12 cellular contexts compared by ENCODE assay signal in genomic region chr3:125231895-125232294, GRCh38. TPM values are rescaled to one million over a fixed set of nuclear protein-coding genes. Genes with fewer than 3 reads are reported as not detected.
DNase-seq lines count a peak whose midpoint lies in the region; ATAC-seq and TF ChIP-seq lines count a peak whose summit lies in the region.
"Had no signal": no experiment of that assay in that cellular context is flagged by ENCODE, and none has a peak within 500 bp of the region (broad histone marks: within the 10 kb centered on the region; RNA-seq: fewer than 3 reads in every experiment).

No MANE protein-coding gene starts in this region.

- no peak overlapping the region for H3K4me3 Mint-ChIP-seq in activated CD8-positive, alpha-beta T cell treated with anti-CD3 and anti-CD28 coated beads for 36 hours
- H3K4me3 Mint-ChIP-seq in activated CD8-positive, alpha-beta T cell treated with anti-CD3 and anti-CD28 coated beads, Interleukin-2, amount 10 ng/mL, durations not matched to agents 7 days and 5 days = no peak overlapping the region
- no peak overlapping the region for H3K4me3 Mint-ChIP-seq in stimulated activated naive CD8-positive, alpha-beta T cell treated with anti-CD3 and anti-CD28 coated beads, Interleukin-15, Interleukin-2, amounts not matched to agents 100 ng/mL and 50 ng/mL, for 24 hours

- no peak overlapping the region for H3K9ac ChIP-seq in SK-N-MC (ENCODE audit: insufficient read length)

- H3K27ac Mint-ChIP-seq in activated CD8-positive, alpha-beta T cell treated with anti-CD3 and anti-CD28 coated beads for 36 hours = peak overlapping the region; percentile 44
- H3K27ac Mint-ChIP-seq in activated CD8-positive, alpha-beta T cell treated with anti-CD3 and anti-CD28 coated beads, Interleukin-2, amount 10 ng/mL, durations not matched to agents 7 days and 5 days = no peak overlapping the region
- H3K27ac Mint-ChIP-seq in stimulated activated naive CD8-positive, alpha-beta T cell treated with anti-CD3 and anti-CD28 coated beads, Interleukin-15, Interleukin-2, amounts not matched to agents 100 ng/mL and 50 ng/mL, for 24 hours = peak overlapping the region; percentile 65

- TF ChIP-seq CTCF in activated CD8-positive, alpha-beta T cell treated with anti-CD3 and anti-CD28 coated beads for 36 hours (IDR thresholded peaks at IDR 0.05) = no peak
- no peak for TF ChIP-seq CTCF in fibroblast of mammary gland (conservative IDR thresholded peaks at IDR 0.05; ENCODE audit: control insufficient read depth, insufficient read depth, low read depth, low read length)

- H3K4me1 Mint-ChIP-seq in activated CD8-positive, alpha-beta T cell treated with anti-CD3 and anti-CD28 coated beads for 36 hours (ENCODE audit: low read depth) = peaks cover 27% of the 10 kb centered on the region
- H3K4me1 Mint-ChIP-seq in activated CD8-positive, alpha-beta T cell treated with anti-CD3 and anti-CD28 coated beads, Interleukin-2, amount 10 ng/mL, durations not matched to agents 7 days and 5 days (ENCODE audit: low read depth) = no peaks in the 10 kb centered on the region
- peaks cover 15% of the 10 kb centered on the region for H3K4me1 Mint-ChIP-seq in stimulated activated naive CD8-positive, alpha-beta T cell treated with anti-CD3 and anti-CD28 coated beads, Interleukin-15, Interleukin-2, amounts not matched to agents 100 ng/mL and 50 ng/mL, for 24 hours (ENCODE audit: low read depth)

- H3K4me3 ChIP-seq in SK-N-MC = no peak overlapping the region
- no peak overlapping the region for H3K4me3 ChIP-seq in fibroblast of mammary gland (ENCODE audit: control insufficient read depth, low read depth, low read length)
- H3K4me3 ChIP-seq: upper lobe of left lung had no signal

- intact Hi-C loops in activated CD8-positive, alpha-beta T cell treated with anti-CD3 and anti-CD28 coated beads for 36 hours (cut with micrococcal nuclease) = no loop called here
- intact Hi-C loops in Right ventricle myocardium superior (cut with DNase I) = no loop called here

- no peak for DNase-seq in activated CD8-positive, alpha-beta T cell treated with anti-CD3 and anti-CD28 coated beads for 36 hours
- DNase-seq in activated CD8-positive, alpha-beta T cell treated with anti-CD3 and anti-CD28 coated beads, Interleukin-2, amount 10 ng/mL, durations not matched to agents 7 days and 5 days = no peak
- DNase-seq in SK-N-MC (ENCODE audit: low read depth, low spot score) (no peak), fibroblast of mammary gland (ENCODE audit: low read depth) (peak; percentile 70), NCI-H1694 (lab: John Stamatoyannopoulos, UW) (no peak), SKM-1 (lab: John Stamatoyannopoulos, UW; ENCODE audit: unreplicated experiment) (no peak), Right ventricle myocardium superior (no peak)
- DNase-seq: anterior cingulate cortex, head of caudate nucleus, upper lobe of left lung had no signal

- peaks cover 3% of the 10 kb centered on the region for H3K9me3 Mint-ChIP-seq in activated CD8-positive, alpha-beta T cell treated with anti-CD3 and anti-CD28 coated beads for 36 hours
- no peaks in the 10 kb centered on the region for H3K9me3 Mint-ChIP-seq in activated CD8-positive, alpha-beta T cell treated with anti-CD3 and anti-CD28 coated beads, Interleukin-2, amount 10 ng/mL, durations not matched to agents 7 days and 5 days (ENCODE audit: insufficient read depth)
- peaks cover 10% of the 10 kb centered on the region for H3K9me3 Mint-ChIP-seq in stimulated activated naive CD8-positive, alpha-beta T cell treated with anti-CD3 and anti-CD28 coated beads, Interleukin-15, Interleukin-2, amounts not matched to agents 100 ng/mL and 50 ng/mL, for 24 hours

- H3K27me3 Mint-ChIP-seq in activated CD8-positive, alpha-beta T cell treated with anti-CD3 and anti-CD28 coated beads for 36 hours = no peaks in the 10 kb centered on the region
- no peaks in the 10 kb centered on the region for H3K27me3 Mint-ChIP-seq in activated CD8-positive, alpha-beta T cell treated with anti-CD3 and anti-CD28 coated beads, Interleukin-2, amount 10 ng/mL, durations not matched to agents 7 days and 5 days (ENCODE audit: low read depth)
- no peaks in the 10 kb centered on the region for H3K27me3 Mint-ChIP-seq in stimulated activated naive CD8-positive, alpha-beta T cell treated with anti-CD3 and anti-CD28 coated beads, Interleukin-15, Interleukin-2, amounts not matched to agents 100 ng/mL and 50 ng/mL, for 24 hours

- POLR2A ChIA-PET in activated CD8-positive, alpha-beta T cell treated with anti-CD3 and anti-CD28 coated beads for 36 hours (lab: Charles Lee) = no interaction called here
- POLR2A ChIA-PET in activated CD8-positive, alpha-beta T cell treated with anti-CD3 and anti-CD28 coated beads, Interleukin-2, amount 10 ng/mL, durations not matched to agents 7 days and 5 days (lab: Charles Lee) = no interaction called here

- peak overlapping the region; percentile 51; the same call in 1 of the 2 replicates for H3K27ac ChIP-seq in SK-N-MC
- H3K27ac ChIP-seq: upper lobe of left lung, VCaP had no signal

- H3K36me3 ChIP-seq in SK-N-MC (ENCODE audit: insufficient read depth, low read length) = peaks cover 41% of the 10 kb centered on the region

- peak; percentile 88 for ATAC-seq in activated CD8-positive, alpha-beta T cell treated with anti-CD3 and anti-CD28 coated beads for 36 hours
- ATAC-seq in activated CD8-positive, alpha-beta T cell treated with anti-CD3 and anti-CD28 coated beads, Interleukin-2, amount 10 ng/mL, durations not matched to agents 7 days and 5 days = no peak
- no peak for ATAC-seq in Right ventricle myocardium superior (ENCODE audit: poor library complexity)

- no peaks in the 10 kb centered on the region for H3K9me3 ChIP-seq in SK-N-MC (ENCODE audit: low read depth, low read length)
- H3K9me3 ChIP-seq: upper lobe of left lung had no signal

- H3K36me3 Mint-ChIP-seq in activated CD8-positive, alpha-beta T cell treated with anti-CD3 and anti-CD28 coated beads for 36 hours (ENCODE audit: low read depth) = peaks cover 39% of the 10 kb centered on the region
- peaks cover 35% of the 10 kb centered on the region for H3K36me3 Mint-ChIP-seq in activated CD8-positive, alpha-beta T cell treated with anti-CD3 and anti-CD28 coated beads, Interleukin-2, amount 10 ng/mL, durations not matched to agents 7 days and 5 days (ENCODE audit: low read depth)
- peaks cover 52% of the 10 kb centered on the region for H3K36me3 Mint-ChIP-seq in stimulated activated naive CD8-positive, alpha-beta T cell treated with anti-CD3 and anti-CD28 coated beads, Interleukin-15, Interleukin-2, amounts not matched to agents 100 ng/mL and 50 ng/mL, for 24 hours (ENCODE audit: low read depth)

- CTCF ChIA-PET in activated CD8-positive, alpha-beta T cell treated with anti-CD3 and anti-CD28 coated beads for 36 hours (lab: Charles Lee) = interaction anchor here (0.9 to 1.3 kb wide), 2 partner anchors 353 to 354 kb away, joined by 3 to 6 read pairs; no protein-coding TSS in a partner anchor
- CTCF ChIA-PET in activated CD8-positive, alpha-beta T cell treated with anti-CD3 and anti-CD28 coated beads, Interleukin-2, amount 10 ng/mL, durations not matched to agents 7 days and 5 days (lab: Charles Lee) = interaction anchor here (0.6 kb wide), 1 partner anchor 242 kb away, joined by 3 read pairs; no protein-coding TSS in a partner anchor

RNA-seq across cellular contexts. Expression of gene SLC12A8, which starts 19.3 kb away (rescaled TPM):
- total RNA-seq in activated CD8-positive, alpha-beta T cell treated with anti-CD3 and anti-CD28 coated beads for 36 hours = 1 to 10 TPM; 1.1 to 1.6 TPM
- under 1 TPM; 0.45 to 0.50 TPM for total RNA-seq in activated CD8-positive, alpha-beta T cell treated with anti-CD3 and anti-CD28 coated beads, Interleukin-2, amount 10 ng/mL, durations not matched to agents 7 days and 5 days
- total RNA-seq in Right ventricle myocardium superior = 0.30 TPM
